In genomic region chr12:124344526-124344925, GRCh38 we compare ENCODE assay signal across 28 cellular contexts. TPM values are rescaled to one million over a fixed set of nuclear protein-coding genes. Genes with fewer than 3 reads are reported as not detected.
A peak's percentile ranks its signal among the peaks of the same experiment; 100 is the strongest.
DNase-seq lines count a peak whose midpoint lies in the region; ATAC-seq, FAIRE-seq and TF ChIP-seq lines count a peak whose summit lies in the region.
"Had no signal": no experiment of that assay in that cellular context is flagged by ENCODE, and none has a peak within 500 bp of the region (broad histone marks: within the 10 kb centered on the region; RNA-seq: fewer than 3 reads in every experiment).

No MANE protein-coding gene starts in this region.

- CTCF ChIA-PET in HEK293 (lab: Yijun Ruan, JAX) (interaction anchor here (1.6 kb wide), 1 partner anchor 426 kb away, joined by 4 read pairs; no protein-coding TSS in a partner anchor), K562 (lab: Yijun Ruan, JAX; ENCODE audit: low intra/inter-chr PET ratio) (no interaction called here)
- CTCF ChIA-PET in CD8-positive, alpha-beta memory T cell (lab: Charles Lee): interaction anchor here (1.0 kb wide), 1 partner anchor 422 kb away, joined by 3 read pairs; no protein-coding TSS in a partner anchor

- BruUV-seq in K562 (replicated peaks; lab: Mats Ljungman, UMichigan): no TSS peak

- H3K36me3 Mint-ChIP-seq in neural crest cell (ENCODE audit: low read depth): peaks cover 3% of the 10 kb centered on the region
- peaks cover 0 to 82% (median 13%) of the 10 kb centered on the region in 3 donors for H3K36me3 Mint-ChIP-seq in CD8-positive, alpha-beta memory T cell

- 97% methylated on average over 27 of the region's 38 CpGs for WGBS in K562 (ENCODE audit: insufficient coverage, low coverage, missing lambda C conversion rate)

- H3K27ac Mint-ChIP-seq in neural crest cell (ENCODE audit: unreplicated experiment): peak overlapping the region; percentile 86
- no peak overlapping the region for H3K27ac Mint-ChIP-seq in CD8-positive, alpha-beta memory T cell
- H3K27ac Mint-ChIP-seq: CD4-positive, alpha-beta T cell; GM23338; HFFc6 had no signal

- no peaks in the 10 kb centered on the region for H3K27me3 Mint-ChIP-seq in neural crest cell (ENCODE audit: low read depth)
- peaks cover 0 to 1% of the 10 kb centered on the region in 2 donors for H3K27me3 Mint-ChIP-seq in CD8-positive, alpha-beta memory T cell
- H3K27me3 Mint-ChIP-seq: CD4-positive, alpha-beta T cell had no signal

- H3K4me1 ChIP-seq in HEK293 (ENCODE audit: control insufficient read depth, insufficient read depth, low read length) (no peaks in the 10 kb centered on the region), NT2/D1 (ENCODE audit: insufficient read depth, insufficient read length) (peaks cover 8% of the 10 kb centered on the region), K562 (replicated peaks in 1 of 2; ENCODE audit: control insufficient read depth in 2 of 2, insufficient read depth in 2 of 2, low read length in 2 of 2) (no peaks in the 10 kb centered on the region; a peak in 2 of 5 replicates)
- no peaks in the 10 kb centered on the region for H3K4me1 ChIP-seq in CD8-positive, alpha-beta memory T cell (ENCODE audit: insufficient read depth, low read length)
- H3K4me1 ChIP-seq: A549; BE2C; BLaER1 treated with 17β-estradiol and CSF1 and Interleukin-3, amounts not matched to agents 10 nM and 100 nM; Caco-2 had no signal

- no peak for ATAC-seq in K562
- ATAC-seq: A549, GM12878, GM23338, HCT116 had no signal

- no peak for TF ChIP-seq POLR2A in K562 (conservative IDR thresholded peaks at IDR 0.05)

- H3K27me3 ChIP-seq in NT2/D1 (ENCODE audit: insufficient read depth, insufficient read length) (no peaks in the 10 kb centered on the region), K562 (ENCODE audit: control insufficient read depth in 2 of 2, insufficient read depth in 2 of 2, low read length in 2 of 2) (no peaks in the 10 kb centered on the region)
- no peaks in the 10 kb centered on the region for H3K27me3 ChIP-seq in CD8-positive, alpha-beta memory T cell (ENCODE audit: insufficient read depth, low read length, poor library complexity, severe bottlenecking)
- H3K27me3 ChIP-seq: BE2C; BLaER1 treated with 17β-estradiol and CSF1 and Interleukin-3, amounts not matched to agents 10 nM and 100 nM had no signal

- no peak overlapping the region for H3K4me2 ChIP-seq in K562 (ENCODE audit: insufficient read depth, low read length)
- H3K4me2 ChIP-seq: A549; BLaER1 treated with 17β-estradiol and CSF1 and Interleukin-3, amounts not matched to agents 10 nM and 100 nM; GM23338 had no signal

- H3K9me1 ChIP-seq in K562 (ENCODE audit: control insufficient read depth, insufficient read depth, low read length): no peaks in the 10 kb centered on the region

- H3K36me3 ChIP-seq in HEK293 (ENCODE audit: control insufficient read depth in 2 of 2, insufficient read depth in 1 of 2, low read length in 2 of 2): peaks cover 7 to 80% of the 10 kb centered on the region in 2 experiments; a peak in 2 of 3 replicates
- peaks cover 95% of the 10 kb centered on the region for H3K36me3 ChIP-seq in NT2/D1 (ENCODE audit: insufficient read depth, insufficient read length, low read length)
- H3K36me3 ChIP-seq in K562 (ENCODE audit: control insufficient read depth, insufficient read depth, low read length): peaks cover 69% of the 10 kb centered on the region; the same call in 2 of the 3 replicates
- peaks cover 24% of the 10 kb centered on the region for H3K36me3 ChIP-seq in CD8-positive, alpha-beta memory T cell (ENCODE audit: insufficient read depth, low read length)

- DNase-seq in NT2/D1 (ENCODE audit: low read depth, low spot score) (no peak), K562 (ENCODE audit: extremely low read depth in 1 of 4, low spot score in 3 of 4) (no peak), neural crest cell (ENCODE audit: low read depth, low spot score) (no peak), NCI-H748 (lab: John Stamatoyannopoulos, UW; ENCODE audit: unreplicated experiment) (no peak), LoVo (ENCODE audit: low spot score) (no peak), NCI-H187 treated with DMSO at 0.1 percent for 48 hours (lab: John Stamatoyannopoulos, UW) (no peak)
- DNase-seq in CD8-positive, alpha-beta memory T cell: no peak
- DNase-seq: 8988T; ACHN; AML-193; BE2C; Caco-2; CD4-positive, alpha-beta T cell; DMS153; DMS79; EL; GDM1; H9; HFFc6 had no signal

- no peak overlapping the region for H3K4me3 ChIP-seq in HEK293 (ENCODE audit: low read depth, low read length)
- H3K4me3 ChIP-seq in NT2/D1 (ENCODE audit: insufficient read length, low read depth): no peak overlapping the region
- no peak overlapping the region for H3K4me3 ChIP-seq in K562
- no peak overlapping the region for H3K4me3 ChIP-seq in CD8-positive, alpha-beta memory T cell (ENCODE audit: low read length)
- H3K4me3 ChIP-seq: A549; BLaER1 treated with 17β-estradiol and CSF1 and Interleukin-3, amounts not matched to agents 10 nM and 100 nM; GM12878; GM23338 had no signal

- in situ Hi-C loops in K562 (cut with MboI): no loop called here

- no peak overlapping the region for H2AFZ ChIP-seq in K562 (ENCODE audit: low read depth, low read length)
- H2AFZ ChIP-seq: GM23338 had no signal

- peaks cover 7% of the 10 kb centered on the region for H3K4me1 Mint-ChIP-seq in neural crest cell
- no peaks in the 10 kb centered on the region for H3K4me1 Mint-ChIP-seq in CD8-positive, alpha-beta memory T cell
- H3K4me1 Mint-ChIP-seq: CD14-positive monocyte, GM23338, H9 had no signal

- no peak for TF ChIP-seq EP300 in K562 (IDR thresholded peaks at IDR 0.05; ENCODE audit: low read length)

- FAIRE-seq in K562 (lab: Jason Lieb, UNC): no peak
- FAIRE-seq: A549, GM12878, GM19239 had no signal

- no peak for TF ChIP-seq RAD21 in K562 (CRISPR knock-in tag; conservative IDR thresholded peaks at IDR 0.05 in 1 of 2, IDR thresholded peaks at IDR 0.05 in 1 of 2)

- no peaks in the 10 kb centered on the region; the same call in 1 of the 2 replicates for H4K20me1 ChIP-seq in K562 (replicated peaks; ENCODE audit: control insufficient read depth, insufficient read depth, low read length)

- TF ChIP-seq CTCF in HEK293 (tag by site-specific recombination; IDR thresholded peaks at IDR 0.05) (no peak), K562 (IDR thresholded peaks at IDR 0.05 in 2 of 3, conservative IDR thresholded peaks at IDR 0.05 in 1 of 3; ENCODE audit: insufficient read depth in 2 of 3, low read depth in 1 of 3, low read length in 3 of 3) (no peak), neural crest cell (conservative IDR thresholded peaks at IDR 0.05) (no peak)

- no peaks in the 10 kb centered on the region for H3K9me3 Mint-ChIP-seq in neural crest cell
- no peaks in the 10 kb centered on the region for H3K9me3 Mint-ChIP-seq in CD8-positive, alpha-beta memory T cell
- H3K9me3 Mint-ChIP-seq: CD14-positive monocyte; CD4-positive, alpha-beta T cell; GM23338; H9 had no signal

- H3K27ac ChIP-seq in HEK293 (ENCODE audit: extremely low read depth, low read depth, low read length) (no peak overlapping the region), K562 (ENCODE audit: extremely low read depth, low read depth, low read length) (no peak overlapping the region)
- H3K27ac ChIP-seq in CD8-positive, alpha-beta memory T cell (ENCODE audit: low read depth, low read length): no peak overlapping the region
- H3K27ac ChIP-seq: A549; BLaER1 treated with 17β-estradiol and CSF1 and Interleukin-3, amounts not matched to agents 10 nM and 100 nM had no signal

- no peak overlapping the region for H3K4me3 Mint-ChIP-seq in neural crest cell
- H3K4me3 Mint-ChIP-seq in CD8-positive, alpha-beta memory T cell: no peak overlapping the region
- H3K4me3 Mint-ChIP-seq: CD14-positive monocyte; CD4-positive, alpha-beta T cell; GM23338; H9 had no signal

- H3K79me2 ChIP-seq in K562 (ENCODE audit: control insufficient read depth, insufficient read depth, low read length): no peaks in the 10 kb centered on the region

- intact Hi-C loops in K562 (cut with micrococcal nuclease): no loop called here

- POLR2A ChIA-PET in HEK293 (lab: Yijun Ruan, JAX): interaction anchor here (0.6 kb wide), 1 partner anchor 51 kb away, joined by 4 read pairs; no protein-coding TSS in a partner anchor
- POLR2A ChIA-PET in K562 (lab: Yijun Ruan, JAX): interaction anchor here (0.6 kb wide), 1 partner anchor 127 kb away, joined by 3 read pairs; no protein-coding TSS in a partner anchor
- POLR2A ChIA-PET in CD8-positive, alpha-beta memory T cell (lab: Charles Lee): no interaction called here

- H3K9me3 ChIP-seq in HEK293 (ENCODE audit: control insufficient read depth, insufficient read depth, low read depth, low read length) (no peaks in the 10 kb centered on the region), NT2/D1 (ENCODE audit: insufficient read depth, low read length) (no peaks in the 10 kb centered on the region), K562 (replicated peaks; ENCODE audit: control insufficient read depth, insufficient read depth, low read depth, low read length) (no peaks in the 10 kb centered on the region)
- no peaks in the 10 kb centered on the region for H3K9me3 ChIP-seq in CD8-positive, alpha-beta memory T cell (ENCODE audit: low read length)
- H3K9me3 ChIP-seq: A549; BE2C; BLaER1 treated with 17β-estradiol and CSF1 and Interleukin-3, amounts not matched to agents 10 nM and 100 nM; Caco-2 had no signal

- H3K9ac ChIP-seq in NT2/D1 (ENCODE audit: insufficient read length, low read depth) (peak overlapping the region; percentile 10), K562 (ENCODE audit: insufficient read depth in 1 of 2, low read depth in 2 of 2, low read length in 2 of 2) (no peak overlapping the region)
- H3K9ac ChIP-seq: BLaER1 treated with 17β-estradiol and CSF1 and Interleukin-3, amounts not matched to agents 10 nM and 100 nM had no signal

TF ChIP-seq in K562, 482 proteins besides CTCF, POLR2A, EP300 and RAD21 (continues in another document):
- no peak for TF ChIP-seq SMAD1 (IDR thresholded peaks at IDR 0.05; ENCODE audit: low read depth, low read length, partially characterized antibody)

RNA-seq across cellular contexts. Expression of gene RFLNA, which starts 49.6 kb away (rescaled TPM):
- not detected in 2 replicates for total RNA-seq in K562 (2011; cell fraction: chromatin; rRNA removed; ENCODE audit: low replicate concordance)
- total RNA-seq in K562 (2011; cell fraction: nucleolus; rRNA removed): not detected in 2 replicates
- not detected in 2 replicates for total RNA-seq in K562 (2011; cell fraction: nucleoplasm; rRNA removed)
- total RNA-seq in K562 (2014; rRNA removed) (not detected in 2 replicates), K562 (2014; rRNA removed; fragmentation: Illumina TruSeq; extraction: Trizol) (not detected in 2 replicates), K562 (2015; rRNA removed; fragmentation: Illumina TruSeq; extraction: Trizol) (not detected in 2 replicates), K562 (2021) (not detected in 2 replicates), neural crest cell (2.1 and 2.8 TPM in 2 replicates)
- polyA plus RNA-seq in K562 (2011; rRNA removed) (not detected in 2 replicates), K562 (2014; fragmentation: Illumina TruSeq; extraction: Trizol) (not detected in 2 replicates), K562 (2014; fragmentation: Nextera tagmentation; extraction: Ambion mirVana) (not detected), K562 (2014; rRNA removed) (not detected in 2 replicates)
- polyA plus RNA-seq in K562 (2011; cell fraction: cytosol; rRNA removed): not detected in 2 replicates
- polyA plus RNA-seq in K562 (2011; cell fraction: nucleus; rRNA removed): not detected in 2 replicates
- not detected in 2 replicates for polyA plus RNA-seq in K562 (2012)
- polyA minus RNA-seq in K562 (2011; rRNA and poly(A)+ RNA removed): not detected in 2 replicates
- not detected in 2 replicates for polyA minus RNA-seq in K562 (2011; cell fraction: cytosol; rRNA and poly(A)+ RNA removed)
- not detected in 2 replicates for polyA minus RNA-seq in K562 (2011; cell fraction: nucleus; rRNA and poly(A)+ RNA removed)
- total RNA-seq in CD8-positive, alpha-beta memory T cell: not detected
- polyA plus RNA-seq in CD8-positive, alpha-beta memory T cell: not detected
- total RNA-seq: CD4-positive, alpha-beta T cell; GM12878; H4; HFFc6 had no signal
- polyA plus RNA-seq: A549, CD14-positive monocyte had no signal
